In genomic region chr1:186194107-186194756, GRCh38 we compare ENCODE assay signal across 12 cellular contexts.
DNase-seq lines count a peak whose midpoint lies in the region; ATAC-seq, FAIRE-seq and TF ChIP-seq lines count a peak whose summit lies in the region.
"Had no signal": no experiment of that assay in that cellular context is flagged by ENCODE, and none has a peak within 500 bp of the region (broad histone marks: within the 10 kb centered on the region; RNA-seq: fewer than 3 reads in every experiment).

No MANE protein-coding gene starts in this region.

- H3K9me3 Mint-ChIP-seq in activated naive CD8-positive, alpha-beta T cell treated with anti-CD3 and anti-CD28 coated beads, Interleukin-2, amount 50 U/mL, for 24 hours, result no peaks in the 10 kb centered on the region
- H3K9me3 Mint-ChIP-seq: endodermal cell had no signal

- H3K9me1 ChIP-seq in K562 (ENCODE audit: control insufficient read depth, insufficient read depth, low read length), result no peaks in the 10 kb centered on the region

- no peaks in the 10 kb centered on the region for H3K36me3 ChIP-seq in K562 (ENCODE audit: control insufficient read depth, insufficient read depth, low read length)

- DNase-seq in K562 (ENCODE audit: extremely low read depth in 1 of 4, low spot score in 3 of 4) (peak in 1 of 4 experiments; percentile 20), foreskin melanocyte (no peak), NCI-H82 treated with DMSO at 0.1 percent for 48 hours (lab: John Stamatoyannopoulos, UW; ENCODE audit: unreplicated experiment) (no peak), SW480 (ENCODE audit: low spot score) (no peak)
- no peak for DNase-seq in activated naive CD8-positive, alpha-beta T cell treated with anti-CD3 and anti-CD28 coated beads, Interleukin-2, amount 50 U/mL, for 24 hours
- DNase-seq: endodermal cell, NCI-H524 treated with DMSO at 0.1 percent for 48 hours had no signal

- no peak for FAIRE-seq in K562 (lab: Jason Lieb, UNC)

- H3K4me1 Mint-ChIP-seq in activated naive CD8-positive, alpha-beta T cell treated with anti-CD3 and anti-CD28 coated beads, Interleukin-2, amount 50 U/mL, for 24 hours, result no peaks in the 10 kb centered on the region
- H3K4me1 Mint-ChIP-seq: endodermal cell had no signal

- no peak overlapping the region for H3K4me3 ChIP-seq in K562
- H3K4me3 ChIP-seq: ascending aorta, skin epidermis had no signal

- H3K36me3 Mint-ChIP-seq in activated naive CD8-positive, alpha-beta T cell treated with anti-CD3 and anti-CD28 coated beads, Interleukin-2, amount 50 U/mL, for 24 hours (ENCODE audit: low read depth), result no peaks in the 10 kb centered on the region

- in situ Hi-C loops in K562 (cut with MboI), result no loop called here

- no peak overlapping the region for H2AFZ ChIP-seq in K562 (ENCODE audit: low read depth, low read length)

- POLR2A ChIA-PET in K562 (lab: Yijun Ruan, JAX), result interaction anchor here (0.8 kb wide), 1 partner anchor 13 kb away, joined by 3 read pairs; no protein-coding TSS in a partner anchor

- peak overlapping the region; percentile 72; the same call in 1 of the 3 replicates for H3K27ac ChIP-seq in K562 (ENCODE audit: extremely low read depth, low read depth, low read length)
- H3K27ac ChIP-seq: ascending aorta, skin epidermis had no signal

- ATAC-seq in GM18873 (IDR thresholded peaks at IDR 0.05; ENCODE audit: low FRiP score, unreplicated experiment) (peak; percentile 89), GM21723 (IDR thresholded peaks at IDR 0.05; ENCODE audit: unreplicated experiment) (peak; percentile 94), HG03159 (IDR thresholded peaks at IDR 0.05; ENCODE audit: unreplicated experiment) (peak; percentile 93), K562 (no peak)
- no peak for ATAC-seq in activated naive CD8-positive, alpha-beta T cell treated with anti-CD3 and anti-CD28 coated beads, Interleukin-2, amount 50 U/mL, for 24 hours

- peak; percentile 72 for TF ChIP-seq EP300 in K562 (IDR thresholded peaks at IDR 0.05; ENCODE audit: low read length)

- peaks cover 10% of the 10 kb centered on the region for H3K27me3 Mint-ChIP-seq in activated naive CD8-positive, alpha-beta T cell treated with anti-CD3 and anti-CD28 coated beads, Interleukin-2, amount 50 U/mL, for 24 hours

- intact Hi-C loops in K562 (cut with micrococcal nuclease), result no loop called here

- H3K79me2 ChIP-seq in K562 (ENCODE audit: control insufficient read depth, insufficient read depth, low read length), result no peaks in the 10 kb centered on the region

- no peak overlapping the region for H3K9ac ChIP-seq in K562 (ENCODE audit: insufficient read depth in 1 of 2, low read depth in 2 of 2, low read length in 2 of 2)

- H3K4me3 Mint-ChIP-seq in activated naive CD8-positive, alpha-beta T cell treated with anti-CD3 and anti-CD28 coated beads, Interleukin-2, amount 50 U/mL, for 24 hours, result no peak overlapping the region
- H3K4me3 Mint-ChIP-seq: endodermal cell had no signal

- CTCF ChIA-PET in K562 (lab: Yijun Ruan, JAX; ENCODE audit: low intra/inter-chr PET ratio), result no interaction called here

- peaks cover 0 to 30% of the 10 kb centered on the region in 2 experiments; a peak in 3 of 5 replicates for H3K4me1 ChIP-seq in K562 (replicated peaks in 1 of 2; ENCODE audit: control insufficient read depth in 2 of 2, insufficient read depth in 2 of 2, low read length in 2 of 2)
- H3K4me1 ChIP-seq: ascending aorta had no signal

- no peak overlapping the region for H3K27ac Mint-ChIP-seq in activated naive CD8-positive, alpha-beta T cell treated with anti-CD3 and anti-CD28 coated beads, Interleukin-2, amount 50 U/mL, for 24 hours
- H3K27ac Mint-ChIP-seq: endodermal cell had no signal

- no peak overlapping the region for H3K4me2 ChIP-seq in K562 (ENCODE audit: insufficient read depth, low read length)

- WGBS in K562 (ENCODE audit: insufficient coverage, low coverage, missing lambda C conversion rate), result 15% methylated on average over 2 of the region's 2 CpGs

- no peak for TF ChIP-seq RAD21 in K562 (CRISPR knock-in tag; conservative IDR thresholded peaks at IDR 0.05 in 1 of 2, IDR thresholded peaks at IDR 0.05 in 1 of 2)

- TF ChIP-seq CTCF in K562 (IDR thresholded peaks at IDR 0.05 in 2 of 3, conservative IDR thresholded peaks at IDR 0.05 in 1 of 3; ENCODE audit: insufficient read depth in 2 of 3, low read depth in 1 of 3, low read length in 3 of 3), result no peak

- no peak for TF ChIP-seq POLR2A in K562 (conservative IDR thresholded peaks at IDR 0.05)

- H4K20me1 ChIP-seq in K562 (replicated peaks; ENCODE audit: control insufficient read depth, insufficient read depth, low read length), result no peaks in the 10 kb centered on the region

- BruUV-seq in K562 (replicated peaks; lab: Mats Ljungman, UMichigan), result no TSS peak

- no peaks in the 10 kb centered on the region for H3K27me3 ChIP-seq in K562 (ENCODE audit: control insufficient read depth in 2 of 2, insufficient read depth in 2 of 2, low read length in 2 of 2)
- H3K27me3 ChIP-seq: ascending aorta had no signal

- peaks cover 26% of the 10 kb centered on the region for H3K9me3 ChIP-seq in K562 (replicated peaks; ENCODE audit: control insufficient read depth, insufficient read depth, low read depth, low read length)
- H3K9me3 ChIP-seq: ascending aorta had no signal

TF ChIP-seq in K562, 482 proteins besides CTCF, POLR2A, EP300 and RAD21 (continues in another document):
- TF ChIP-seq SMC3 (conservative IDR thresholded peaks at IDR 0.05; ENCODE audit: insufficient read depth, low read depth, low read length) (no peak), GTF2E2 (tag; IDR thresholded peaks at IDR 0.05) (no peak), PTRF (tag; IDR thresholded peaks at IDR 0.05) (no peak; the same call in 1 of the 2 replicates), ZBTB33 (CRISPR knock-in tag; IDR thresholded peaks at IDR 0.05) (no peak), GABPB2 (CRISPR knock-in tag; conservative IDR thresholded peaks at IDR 0.05) (no peak), YBX1 (IDR thresholded peaks at IDR 0.05) (no peak), NCOR1 (IDR thresholded peaks at IDR 0.05) (no peak), ILF3 (IDR thresholded peaks at IDR 0.05; ENCODE audit: borderline replicate concordance) (no peak), ZNF140 (CRISPR knock-in tag; IDR thresholded peaks at IDR 0.05) (no peak), TAL1 (IDR thresholded peaks at IDR 0.05) (peak; percentile 61), ZFP30 (CRISPR knock-in tag; IDR thresholded peaks at IDR 0.05; ENCODE audit: borderline replicate concordance) (no peak), RBM22 (IDR thresholded peaks at IDR 0.05; ENCODE audit: low read depth, low read length, poor library complexity, severe bottlenecking) (no peak), TRIM24 (IDR thresholded peaks at IDR 0.05) (peak; percentile 82 to 86), NRF1 (conservative IDR thresholded peaks at IDR 0.05 in 1 of 2, IDR thresholded peaks at IDR 0.05 in 1 of 2) (no peak), ZNF695 (CRISPR knock-in tag; IDR thresholded peaks at IDR 0.05) (no peak), ZNF583 (CRISPR knock-in tag; IDR thresholded peaks at IDR 0.05) (no peak), SAFB2 (IDR thresholded peaks at IDR 0.05; ENCODE audit: borderline replicate concordance, low read depth, low read length, severe bottlenecking) (no peak), ZNF217 (CRISPR knock-in tag; IDR thresholded peaks at IDR 0.05) (no peak), CBFA2T3 (IDR thresholded peaks at IDR 0.05) (peak; percentile 78), ZBTB2 (IDR thresholded peaks at IDR 0.05) (no peak), ZNF445 (CRISPR knock-in tag; IDR thresholded peaks at IDR 0.05; ENCODE audit: low read depth) (no peak), TEAD4 (IDR thresholded peaks at IDR 0.05; ENCODE audit: low read length) (peak; percentile 40; the same call in 1 of the 2 replicates), TEAD4 (CRISPR knock-in tag; IDR thresholded peaks at IDR 0.05; ENCODE audit: borderline replicate concordance) (no peak)
- TF ChIP-seq, protein P1, sequence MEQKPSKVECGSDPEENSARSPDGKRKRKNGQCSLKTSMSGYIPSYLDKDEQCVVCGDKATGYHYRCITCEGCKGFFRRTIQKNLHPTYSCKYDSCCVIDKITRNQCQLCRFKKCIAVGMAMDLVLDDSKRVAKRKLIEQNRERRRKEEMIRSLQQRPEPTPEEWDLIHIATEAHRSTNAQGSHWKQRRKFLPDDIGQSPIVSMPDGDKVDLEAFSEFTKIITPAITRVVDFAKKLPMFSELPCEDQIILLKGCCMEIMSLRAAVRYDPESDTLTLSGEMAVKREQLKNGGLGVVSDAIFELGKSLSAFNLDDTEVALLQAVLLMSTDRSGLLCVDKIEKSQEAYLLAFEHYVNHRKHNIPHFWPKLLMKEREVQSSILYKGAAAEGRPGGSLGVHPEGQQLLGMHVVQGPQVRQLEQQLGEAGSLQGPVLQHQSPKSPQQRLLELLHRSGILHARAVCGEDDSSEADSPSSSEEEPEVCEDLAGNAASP (IDR thresholded peaks at IDR 0.05), result 0 out of 2 replicates have a peak, but pooled peaks have one; percentile 29

Comparison
In these comparisons a context has a peak if more than half of its experiments do, and no peak if none do; other contexts are left out.
1. ATAC-seq: peak in GM18873 (single experiment), GM21723 (single experiment) and HG03159 (single experiment); none in K562 (single experiment) and activated naive CD8-positive, alpha-beta T cell treated with anti-CD3 and anti-CD28 coated beads, Interleukin-2, amount 50 U/mL, for 24 hours (single experiment).